ENCODE assay signal across 8 cellular contexts in the genomic region with DNA sequence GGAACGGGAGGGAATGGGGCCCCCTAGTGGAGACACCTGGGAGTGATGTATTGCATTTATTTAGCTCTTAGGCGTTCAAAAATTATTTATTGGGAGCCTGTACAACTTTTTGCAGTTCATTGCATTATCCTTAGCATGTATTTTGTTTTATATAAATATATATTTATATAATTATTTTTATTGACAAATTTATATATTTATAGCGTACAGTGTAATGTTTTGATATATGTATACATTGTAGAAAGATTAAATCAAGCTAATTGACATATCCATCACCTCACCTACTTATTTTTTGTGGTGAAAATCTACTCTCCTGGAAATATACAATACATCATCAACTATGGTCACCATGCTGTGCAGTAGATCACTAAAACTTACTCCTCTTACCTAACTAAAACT. TPM values are rescaled to one million over a fixed set of nuclear protein-coding genes. Genes with fewer than 3 reads are reported as not detected.
DNase-seq lines count a peak whose midpoint lies in the region; ATAC-seq and TF ChIP-seq lines count a peak whose summit lies in the region.

No MANE protein-coding gene starts in this region.

- peaks cover 13% of the 10 kb centered on the region for H3F3A ChIP-seq in MM.1S (ENCODE audit: insufficient read depth, low read length)
- H3F3A ChIP-seq in neural progenitor cell (ENCODE audit: low read depth): peaks cover 39% of the 10 kb centered on the region

- peaks cover 5% of the 10 kb centered on the region for H3K4me1 ChIP-seq in CD4-positive, CD25-positive, alpha-beta regulatory T cell (ENCODE audit: control insufficient read depth, insufficient read depth, low read length, poor library complexity, severe bottlenecking)
- peaks cover 6% of the 10 kb centered on the region for H3K4me1 ChIP-seq in MM.1S (ENCODE audit: low read length)
- H3K4me1 ChIP-seq in neural progenitor cell: peaks cover 22% of the 10 kb centered on the region

- H3K79me2 ChIP-seq in MM.1S (ENCODE audit: low read length) (peaks cover 3% of the 10 kb centered on the region; the same call in 1 of the 2 replicates), neural progenitor cell (ENCODE audit: low read depth) (peaks cover 28% of the 10 kb centered on the region)

- no peak for ATAC-seq in CD4-positive, CD25-positive, alpha-beta regulatory T cell (ENCODE audit: low read depth in 2 of 2)
- ATAC-seq in HG03108 (IDR thresholded peaks at IDR 0.05; ENCODE audit: unreplicated experiment): no peak

- peak overlapping the region; percentile 97 for H2AFZ ChIP-seq in MM.1S (ENCODE audit: low read length)
- H2AFZ ChIP-seq in neural progenitor cell (replicated peaks): no peak overlapping the region

- no peaks in the 10 kb centered on the region for H3K9me3 ChIP-seq in CD4-positive, CD25-positive, alpha-beta regulatory T cell (ENCODE audit: control insufficient read depth in 2 of 2, low read length in 2 of 2)
- H3K9me3 ChIP-seq in MM.1S (replicated peaks; ENCODE audit: insufficient read depth, low read length) (no peaks in the 10 kb centered on the region), neural progenitor cell (ENCODE audit: low read depth) (no peaks in the 10 kb centered on the region)

- no peak for DNase-seq in CD4-positive, CD25-positive, alpha-beta regulatory T cell
- DNase-seq in MM.1S (peak; percentile 74), dorsolateral prefrontal cortex (no peak), neural progenitor cell (ENCODE audit: low spot score) (no peak), GDM1 (lab: John Stamatoyannopoulos, UW) (no peak), hypothalamus (lab: John Stamatoyannopoulos, UW) (no peak), NAMALWA (ENCODE audit: low spot score) (no peak)

- no peaks in the 10 kb centered on the region for H3K27me3 ChIP-seq in CD4-positive, CD25-positive, alpha-beta regulatory T cell (ENCODE audit: control insufficient read depth, insufficient read depth, low read length)
- no peaks in the 10 kb centered on the region for H3K27me3 ChIP-seq in MM.1S (replicated peaks; ENCODE audit: insufficient read depth, low read length)
- no peaks in the 10 kb centered on the region for H3K27me3 ChIP-seq in dorsolateral prefrontal cortex
- H3K27me3 ChIP-seq in neural progenitor cell: no peaks in the 10 kb centered on the region

- peaks cover 6% of the 10 kb centered on the region for H3K36me3 ChIP-seq in CD4-positive, CD25-positive, alpha-beta regulatory T cell (ENCODE audit: control insufficient read depth, insufficient read depth, low read length)
- H3K36me3 ChIP-seq in MM.1S (replicated peaks; ENCODE audit: insufficient read depth, low read length): no peaks in the 10 kb centered on the region
- no peaks in the 10 kb centered on the region for H3K36me3 ChIP-seq in neural progenitor cell

- peak overlapping the region; percentile 66 for H3K4me3 ChIP-seq in CD4-positive, CD25-positive, alpha-beta regulatory T cell (ENCODE audit: low read depth, low read length)
- H3K4me3 ChIP-seq in MM.1S (ENCODE audit: low read length): peak overlapping the region; percentile 92
- peak overlapping the region; percentile 46 to 96 (median 87) for H3K4me3 ChIP-seq in dorsolateral prefrontal cortex
- peak overlapping the region; percentile 64 for H3K4me3 ChIP-seq in neural progenitor cell

- H3K4me2 ChIP-seq in MM.1S (ENCODE audit: low read depth, low read length) (peak overlapping the region; percentile 95), neural progenitor cell (peak overlapping the region; percentile 76)

- H3K27ac Mint-ChIP-seq in CD4-positive, CD25-positive, alpha-beta regulatory T cell: peak overlapping the region; percentile 95 to 98 (median 98)
- peak overlapping the region; percentile 98 for H3K27ac Mint-ChIP-seq in neural progenitor cell

- H3K9me3 Mint-ChIP-seq in CD4-positive, CD25-positive, alpha-beta regulatory T cell: no peaks in the 10 kb centered on the region
- peaks cover 6% of the 10 kb centered on the region for H3K9me3 Mint-ChIP-seq in neural progenitor cell

- H3K9ac ChIP-seq in MM.1S (ENCODE audit: low read length) (peak overlapping the region; percentile 94), neural progenitor cell (no peak overlapping the region)

- H3K9me2 ChIP-seq in MM.1S (replicated peaks; ENCODE audit: insufficient read depth, low read length): no peaks in the 10 kb centered on the region

- H3K4me1 Mint-ChIP-seq in CD4-positive, CD25-positive, alpha-beta regulatory T cell: peaks cover 9 to 35% (median 24%) of the 10 kb centered on the region in 4 donors
- peaks cover 22% of the 10 kb centered on the region for H3K4me1 Mint-ChIP-seq in neural progenitor cell

- peaks cover 3% of the 10 kb centered on the region for H3K36me3 Mint-ChIP-seq in CD4-positive, CD25-positive, alpha-beta regulatory T cell
- peaks cover 7% of the 10 kb centered on the region for H3K36me3 Mint-ChIP-seq in neural progenitor cell

- peaks cover 22% of the 10 kb centered on the region for H3K27me3 Mint-ChIP-seq in CD4-positive, CD25-positive, alpha-beta regulatory T cell
- H3K27me3 Mint-ChIP-seq in neural progenitor cell (ENCODE audit: insufficient read depth, low read depth): peaks cover 6% of the 10 kb centered on the region

- H3K4me3 Mint-ChIP-seq in CD4-positive, CD25-positive, alpha-beta regulatory T cell: peak overlapping the region; percentile 98 to 99 (median 99)
- H3K4me3 Mint-ChIP-seq in neural progenitor cell: peak overlapping the region; percentile 96

- H4K20me1 ChIP-seq in MM.1S (ENCODE audit: insufficient read depth, low read length) (no peaks in the 10 kb centered on the region), neural progenitor cell (ENCODE audit: low read depth) (no peaks in the 10 kb centered on the region)

- H3K27ac ChIP-seq in CD4-positive, CD25-positive, alpha-beta regulatory T cell (ENCODE audit: insufficient read depth, low read length, poor library complexity, severe bottlenecking): peak overlapping the region; percentile 87
- H3K27ac ChIP-seq in MM.1S (ENCODE audit: low read length) (peak overlapping the region; percentile 94; the same call in 1 of the 2 replicates), dorsolateral prefrontal cortex (peak overlapping the region; percentile 75 to 99 (median 97)), neural progenitor cell (no peak overlapping the region)

- intact Hi-C loops in dorsolateral prefrontal cortex (cut with DNase I): loop anchor here (2.0 to 10.0 kb wide), 5 partner anchors 39 to 241 kb away; a partner anchor contains a TSS

- peak; percentile 65; the same call in 1 of the 2 replicates for TF ChIP-seq CTCF in MM.1S (IDR thresholded peaks at IDR 0.05; ENCODE audit: low read length)
- TF ChIP-seq CTCF in dorsolateral prefrontal cortex (IDR thresholded peaks at IDR 0.05 in 54 of 56, conservative IDR thresholded peaks at IDR 0.05 in 2 of 56; ENCODE audit: low read depth in 1 of 56, partially characterized antibody in 56 of 56): peak in 55 of 56 donors; percentile 61 to 97 (median 84)
- TF ChIP-seq CTCF in neural progenitor cell (IDR thresholded peaks at IDR 0.05): peak; percentile 90

RNA-seq across cellular contexts. Expression of a gene that starts 1.0 kb away (rescaled TPM):
- total RNA-seq in CD4-positive, CD25-positive, alpha-beta regulatory T cell: 8.2 TPM
- 10 to 100 TPM in 3 of 4 donors, 1 to 10 TPM in 1; 9.7 to 12.5 (median 11.2) TPM for polyA plus RNA-seq in CD4-positive, CD25-positive, alpha-beta regulatory T cell
- total RNA-seq in dorsolateral prefrontal cortex (10 to 100 TPM; 21.4 to 45.4 (median 34.7) TPM), neural progenitor cell (ENCODE audit: low replicate concordance) (14.3 and 18.2 TPM in 2 replicates)

RNA-seq across cellular contexts. Expression of a gene that starts 39.8 kb away (rescaled TPM):
- 50.2 TPM for total RNA-seq in CD4-positive, CD25-positive, alpha-beta regulatory T cell
- polyA plus RNA-seq in CD4-positive, CD25-positive, alpha-beta regulatory T cell: 100 to 1,000 TPM; 127 to 145 (median 130) TPM
- total RNA-seq in dorsolateral prefrontal cortex: 10 to 100 TPM; 37.1 to 64.3 (median 48.9) TPM
- 61.4 and 79.5 TPM in 2 replicates for total RNA-seq in neural progenitor cell (ENCODE audit: low replicate concordance)
